In genomic region chr11:67392182-67392715, GRCh38 we compare ENCODE assay signal across 6 cellular contexts. TPM values are rescaled to one million over a fixed set of nuclear protein-coding genes. Genes with fewer than 3 reads are reported as not detected.
DNase-seq lines count a peak whose midpoint lies in the region; ATAC-seq and TF ChIP-seq lines count a peak whose summit lies in the region.

No MANE protein-coding gene starts in this region.

- POLR2A ChIA-PET in activated CD8-positive, alpha-beta T cell treated with anti-CD3 and anti-CD28 coated beads for 36 hours (lab: Charles Lee): interaction anchor here (0.6 to 4.4 kb wide), 18 partner anchors 10 to 153 kb away, joined by 3 to 40 read pairs (median 6); partner anchors contain the start of genes ANKRD13D, POLD4, PPP1CA and PTPRCAP
- POLR2A ChIA-PET in HEK293T (lab: Yijun Ruan, JAX): interaction anchor here (0.6 to 2.7 kb wide), 22 partner anchors 9 to 126 kb away, joined by 3 to 50 read pairs (median 4); partner anchors contain the start of genes AIP, PITPNM1, PPP1CA and RPS6KB2

- H3K27me3 Mint-ChIP-seq in activated CD8-positive, alpha-beta T cell treated with anti-CD3 and anti-CD28 coated beads for 36 hours: no peaks in the 10 kb centered on the region

- peak overlapping the region; percentile 92 for H3K4me3 Mint-ChIP-seq in activated CD8-positive, alpha-beta T cell treated with anti-CD3 and anti-CD28 coated beads for 36 hours

- H3K27me3 ChIP-seq in mucosa of stomach (ENCODE audit: control insufficient read depth, insufficient read depth, low read length): no peaks in the 10 kb centered on the region

- H3K9ac ChIP-seq in mucosa of stomach (ENCODE audit: low read length): peak overlapping the region; percentile 89

- H3K36me3 ChIP-seq in mucosa of stomach (ENCODE audit: control insufficient read depth, insufficient read depth, low read length): no peaks in the 10 kb centered on the region

- H3K27ac Mint-ChIP-seq in activated CD8-positive, alpha-beta T cell treated with anti-CD3 and anti-CD28 coated beads for 36 hours: peak overlapping the region; percentile 68

- H3K4me1 ChIP-seq in mucosa of stomach (ENCODE audit: control insufficient read depth, insufficient read depth, low read length): peaks cover 11% of the 10 kb centered on the region

- peaks cover 15% of the 10 kb centered on the region for H3K36me3 Mint-ChIP-seq in activated CD8-positive, alpha-beta T cell treated with anti-CD3 and anti-CD28 coated beads for 36 hours (ENCODE audit: low read depth)

- H3K9me3 Mint-ChIP-seq in activated CD8-positive, alpha-beta T cell treated with anti-CD3 and anti-CD28 coated beads for 36 hours: no peaks in the 10 kb centered on the region

- TF ChIP-seq CTCF in activated CD8-positive, alpha-beta T cell treated with anti-CD3 and anti-CD28 coated beads for 36 hours (IDR thresholded peaks at IDR 0.05): no peak

- peak; percentile 6 for ATAC-seq in GM21390 (IDR thresholded peaks at IDR 0.05; ENCODE audit: unreplicated experiment)
- no peak for ATAC-seq in activated CD8-positive, alpha-beta T cell treated with anti-CD3 and anti-CD28 coated beads for 36 hours

- intact Hi-C loops in activated CD8-positive, alpha-beta T cell treated with anti-CD3 and anti-CD28 coated beads for 36 hours (cut with micrococcal nuclease): no loop called here

- peak overlapping the region; percentile 82 for H3K4me3 ChIP-seq in mucosa of stomach (ENCODE audit: low read length)

- CTCF ChIA-PET in activated CD8-positive, alpha-beta T cell treated with anti-CD3 and anti-CD28 coated beads for 36 hours (lab: Charles Lee): interaction anchor here (0.8 to 6.1 kb wide), 12 partner anchors 8 to 152 kb away, joined by 3 to 36 read pairs (median 4); partner anchors contain the start of genes PPP1CA and TMEM134
- CTCF ChIA-PET in HEK293T (lab: Yijun Ruan, JAX): interaction anchor here (0.9 to 2.0 kb wide), 3 partner anchors 9 to 11 kb away, joined by 4 to 8 read pairs (median 7); partner anchors contain the start of gene PPP1CA

- peak; percentile 29 for DNase-seq in activated CD8-positive, alpha-beta T cell treated with anti-CD3 and anti-CD28 coated beads for 36 hours
- DNase-seq in HEK293T (ENCODE audit: extremely low spot score) (no peak), DMS153 treated with DMSO at 0.1 percent for 48 hours (lab: John Stamatoyannopoulos, UW; ENCODE audit: unreplicated experiment) (no peak), anterior cingulate cortex (lab: John Stamatoyannopoulos, UW) (no peak)

- H3K9me3 ChIP-seq in mucosa of stomach (ENCODE audit: control insufficient read depth, low read length): no peaks in the 10 kb centered on the region

- H3K4me1 Mint-ChIP-seq in activated CD8-positive, alpha-beta T cell treated with anti-CD3 and anti-CD28 coated beads for 36 hours (ENCODE audit: low read depth): peaks cover 35% of the 10 kb centered on the region

TF ChIP-seq in HEK293T, 16 proteins besides CTCF, POLR2A, EP300 and RAD21:
- no peak for TF ChIP-seq L3MBTL2 (conservative IDR thresholded peaks at IDR 0.05)
- TF ChIP-seq HDGF (IDR thresholded peaks at IDR 0.05; ENCODE audit: borderline replicate concordance): no peak
- no peak for TF ChIP-seq ZNF384 (IDR thresholded peaks at IDR 0.05)
- TF ChIP-seq BHLHE40 (IDR thresholded peaks at IDR 0.05; ENCODE audit: borderline replicate concordance): no peak
- no peak for TF ChIP-seq FOXM1 (IDR thresholded peaks at IDR 0.05; ENCODE audit: borderline replicate concordance)
- no peak for TF ChIP-seq NFRKB (IDR thresholded peaks at IDR 0.05)
- no peak for TF ChIP-seq CTBP1 (IDR thresholded peaks at IDR 0.05; ENCODE audit: borderline replicate concordance)
- TF ChIP-seq, protein P1, sequence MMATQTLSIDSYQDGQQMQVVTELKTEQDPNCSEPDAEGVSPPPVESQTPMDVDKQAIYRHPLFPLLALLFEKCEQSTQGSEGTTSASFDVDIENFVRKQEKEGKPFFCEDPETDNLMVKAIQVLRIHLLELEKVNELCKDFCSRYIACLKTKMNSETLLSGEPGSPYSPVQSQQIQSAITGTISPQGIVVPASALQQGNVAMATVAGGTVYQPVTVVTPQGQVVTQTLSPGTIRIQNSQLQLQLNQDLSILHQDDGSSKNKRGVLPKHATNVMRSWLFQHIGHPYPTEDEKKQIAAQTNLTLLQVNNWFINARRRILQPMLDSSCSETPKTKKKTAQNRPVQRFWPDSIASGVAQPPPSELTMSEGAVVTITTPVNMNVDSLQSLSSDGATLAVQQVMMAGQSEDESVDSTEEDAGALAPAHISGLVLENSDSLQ (IDR thresholded peaks at IDR 0.05): no peak
- no peak for TF ChIP-seq SP1 (IDR thresholded peaks at IDR 0.05)
- TF ChIP-seq ARNT (IDR thresholded peaks at IDR 0.05): no peak
- no peak for TF ChIP-seq SUZ12 (IDR thresholded peaks at IDR 0.05)
- TF ChIP-seq FOXK2 (IDR thresholded peaks at IDR 0.05): no peak
- TF ChIP-seq TARDBP (IDR thresholded peaks at IDR 0.05): no peak
- no peak for TF ChIP-seq FOXA1 (IDR thresholded peaks at IDR 0.05)
- no peak for TF ChIP-seq LEF1 (IDR thresholded peaks at IDR 0.05; ENCODE audit: borderline replicate concordance)
- no peak for TF ChIP-seq ELF4 (IDR thresholded peaks at IDR 0.05)

RNA-seq across cellular contexts. Expression of gene RAD9A, which starts 0.5 kb away (rescaled TPM):
- 10 to 100 TPM; 29.7 to 30.6 TPM for total RNA-seq in activated CD8-positive, alpha-beta T cell treated with anti-CD3 and anti-CD28 coated beads for 36 hours

RNA-seq across cellular contexts. Expression of gene PPP1CA, which starts 9.4 kb away (rescaled TPM):
- 100 to 1,000 TPM; 249 to 258 TPM for total RNA-seq in activated CD8-positive, alpha-beta T cell treated with anti-CD3 and anti-CD28 coated beads for 36 hours

RNA-seq across cellular contexts. Expression of gene TBC1D10C, which starts 11.6 kb away (rescaled TPM):
- total RNA-seq in activated CD8-positive, alpha-beta T cell treated with anti-CD3 and anti-CD28 coated beads for 36 hours: 100 to 1,000 TPM; 138 to 144 TPM

RNA-seq across cellular contexts. Expression of gene CLCF1, which starts 18.9 kb away (rescaled TPM):
- under 1 TPM; 0.79 to 0.81 TPM for total RNA-seq in activated CD8-positive, alpha-beta T cell treated with anti-CD3 and anti-CD28 coated beads for 36 hours

RNA-seq across cellular contexts. Expression of gene CARNS1, which starts 23.2 kb away (rescaled TPM):
- 1 to 10 TPM; 6.2 to 6.9 TPM for total RNA-seq in activated CD8-positive, alpha-beta T cell treated with anti-CD3 and anti-CD28 coated beads for 36 hours
